ENCODE assay signal across 24 cellular contexts in genomic region chr2:199572571-199572970, GRCh38.
"Had no signal": no experiment of that assay in that cellular context is flagged by ENCODE, and none has a peak within 500 bp of the region (broad histone marks: within the 10 kb centered on the region; RNA-seq: fewer than 3 reads in every experiment).

No MANE protein-coding gene starts in this region.

- DNase-seq: effector memory CD8-positive, alpha-beta T cell; erythroblast; esophagus squamous epithelium; gastrocnemius medialis; head of caudate nucleus; kidney; spleen; stimulated activated CD4-positive, alpha-beta T cell treated with anti-CD3 and anti-CD28 coated beads, Interleukin-4, amount 100 ng/mL, for 4 hours; stimulated activated naive CD8-positive, alpha-beta T cell treated with anti-CD3 and anti-CD28 coated beads, Interleukin-15, Interleukin-2, amounts not matched to agents 100 U/mL and 50 U/mL, for 24 hours; substantia nigra; testis; upper lobe of left lung had no signal

- H3K4me3 Mint-ChIP-seq: effector memory CD8-positive, alpha-beta T cell; memory B cell; natural killer cell treated with Interleukin-12 subunit alpha and Interleukin-12 subunit beta and Interleukin-15 and Interleukin-18, amount 100 ng/mL, for 72 hours; neural crest cell; stimulated activated memory B cell treated with anti-CD40 and anti-IgM and Interleukin-4, amounts not matched to agents 10 μg/mL and 1 μg/mL and 100 μg/mL, for 72 hours had no signal

- H3K27me3 ChIP-seq: esophagus squamous epithelium, gastrocnemius medialis, right atrium auricular region, testis, tibial nerve, upper lobe of left lung had no signal

- H3K27me3 Mint-ChIP-seq: memory B cell; natural killer cell treated with Interleukin-12 subunit alpha and Interleukin-12 subunit beta and Interleukin-15 and Interleukin-18, amount 100 ng/mL, for 72 hours; progenitor cell of endocrine pancreas; stimulated activated memory B cell treated with anti-CD40 and anti-IgM and Interleukin-4, amounts not matched to agents 10 μg/mL and 1 μg/mL and 100 μg/mL, for 72 hours had no signal

- H3K9ac ChIP-seq: parathyroid adenoma had no signal

- H3K36me3 ChIP-seq: esophagus squamous epithelium, gastrocnemius medialis, right atrium auricular region, spleen, tibial nerve, upper lobe of left lung had no signal

- H3K4me3 ChIP-seq: coronary artery, esophagus squamous epithelium, gastrocnemius medialis, lung, right atrium auricular region, spleen, testis, tibial nerve, upper lobe of left lung had no signal

- H3K9me3 ChIP-seq: esophagus squamous epithelium, gastrocnemius medialis, right atrium auricular region, spleen, testis, tibial nerve, upper lobe of left lung had no signal

- H3K27ac ChIP-seq: coronary artery, esophagus squamous epithelium, gastrocnemius medialis, parathyroid adenoma, right atrium auricular region, spleen, testis, tibial nerve, upper lobe of left lung had no signal

- H3K4me1 ChIP-seq: esophagus squamous epithelium, gastrocnemius medialis, parathyroid adenoma, right atrium auricular region, spleen, testis, upper lobe of left lung had no signal

- ATAC-seq: effector memory CD8-positive, alpha-beta T cell; gastrocnemius medialis; left lobe of liver; natural killer cell treated with Interleukin-12 subunit alpha and Interleukin-12 subunit beta and Interleukin-15 and Interleukin-18, amount 100 ng/mL, for 72 hours; sciatic nerve; stimulated activated memory B cell treated with anti-CD40 and anti-IgM and Interleukin-4, amounts not matched to agents 10 μg/mL and 1 μg/mL and 100 μg/mL, for 72 hours; stimulated activated naive CD8-positive, alpha-beta T cell treated with anti-CD3 and anti-CD28 coated beads, Interleukin-15, Interleukin-2, amounts not matched to agents 100 U/mL and 50 U/mL, for 24 hours had no signal

- H3K36me3 Mint-ChIP-seq: memory B cell; natural killer cell treated with Interleukin-12 subunit alpha and Interleukin-12 subunit beta and Interleukin-15 and Interleukin-18, amount 100 ng/mL, for 72 hours; stimulated activated memory B cell treated with anti-CD40 and anti-IgM and Interleukin-4, amounts not matched to agents 10 μg/mL and 1 μg/mL and 100 μg/mL, for 72 hours had no signal

- H3K27ac Mint-ChIP-seq: effector memory CD8-positive, alpha-beta T cell; memory B cell; natural killer cell treated with Interleukin-12 subunit alpha and Interleukin-12 subunit beta and Interleukin-15 and Interleukin-18, amount 100 ng/mL, for 72 hours; progenitor cell of endocrine pancreas; stimulated activated memory B cell treated with anti-CD40 and anti-IgM and Interleukin-4, amounts not matched to agents 10 μg/mL and 1 μg/mL and 100 μg/mL, for 72 hours had no signal

- H3K4me1 Mint-ChIP-seq: memory B cell; neural crest cell; stimulated activated memory B cell treated with anti-CD40 and anti-IgM and Interleukin-4, amounts not matched to agents 10 μg/mL and 1 μg/mL and 100 μg/mL, for 72 hours had no signal

- H3K9me3 Mint-ChIP-seq: effector memory CD8-positive, alpha-beta T cell; memory B cell; natural killer cell treated with Interleukin-12 subunit alpha and Interleukin-12 subunit beta and Interleukin-15 and Interleukin-18, amount 100 ng/mL, for 72 hours; neural crest cell; stimulated activated memory B cell treated with anti-CD40 and anti-IgM and Interleukin-4, amounts not matched to agents 10 μg/mL and 1 μg/mL and 100 μg/mL, for 72 hours had no signal
